39 cellular contexts compared by ENCODE assay signal in genomic region chr7:30674876-30675275, GRCh38. TPM values are rescaled to one million over a fixed set of nuclear protein-coding genes. Genes with fewer than 3 reads are reported as not detected.
"Had no signal": no experiment of that assay in that cellular context is flagged by ENCODE, and none has a peak within 500 bp of the region (broad histone marks: within the 10 kb centered on the region; RNA-seq: fewer than 3 reads in every experiment).

No MANE protein-coding gene starts in this region.

- H3K27ac Mint-ChIP-seq: activated CD4-positive, alpha-beta memory T cell treated with anti-CD3 and anti-CD28 coated beads for 36 hours; activated naive CD4-positive, alpha-beta T cell treated with anti-CD3 and anti-CD28 coated beads, Interleukin-2, amount 10 ng/mL, durations not matched to agents 7 days and 5 days; activated naive CD8-positive, alpha-beta T cell treated with anti-CD3 and anti-CD28 coated beads, Interleukin-2, amount 10 ng/mL, durations not matched to agents 7 days and 5 days; brain; effector memory CD8-positive, alpha-beta T cell; naive thymus-derived CD8-positive, alpha-beta T cell; stimulated activated memory B cell treated with anti-CD40 and anti-IgM and Interleukin-4, amounts not matched to agents 10 μg/mL and 1 μg/mL and 100 μg/mL, for 72 hours had no signal

- H3K4me3 ChIP-seq: ascending aorta, cardiac muscle cell, coronary artery, dorsolateral prefrontal cortex, gastroesophageal sphincter, heart left ventricle, lower lobe of right lung, psoas muscle, smooth muscle cell, upper lobe of right lung had no signal

- H3K79me2 ChIP-seq: parathyroid adenoma had no signal

- H2AFZ ChIP-seq: parathyroid adenoma had no signal

- ATAC-seq: effector memory CD8-positive, alpha-beta T cell; gastroesophageal sphincter; left colon; lower lobe of right lung; naive thymus-derived CD8-positive, alpha-beta T cell; psoas muscle; stimulated activated memory B cell treated with anti-CD40 and anti-IgM and Interleukin-4, amounts not matched to agents 10 μg/mL and 1 μg/mL and 100 μg/mL, for 72 hours; stimulated activated naive CD8-positive, alpha-beta T cell treated with anti-CD3 and anti-CD28 coated beads, Interleukin-15, amount 100 ng/mL, for 72 hours; upper lobe of right lung had no signal

- H3K4me2 ChIP-seq: smooth muscle cell had no signal

- DNase-seq: activated CD4-positive, alpha-beta memory T cell treated with anti-CD3 and anti-CD28 coated beads for 36 hours; activated CD4-positive, alpha-beta T cell treated with anti-CD3 and anti-CD28 coated beads for 48 hours; activated CD8-positive, alpha-beta memory T cell treated with anti-CD3 and anti-CD28 coated beads, Interleukin-2, amount 50 U/mL, for 4 hours; activated gamma-delta T cell; activated naive CD4-positive, alpha-beta T cell treated with anti-CD3 and anti-CD28 coated beads, Interleukin-2, amount 10 ng/mL, durations not matched to agents 7 days and 5 days; activated naive CD8-positive, alpha-beta T cell treated with anti-CD3 and anti-CD28 coated beads, Interleukin-2, amount 10 ng/mL, durations not matched to agents 7 days and 5 days; activated T-cell treated with anti-CD3 and anti-CD28 coated beads, Interleukin-2, amount 50 U/mL, for 1 hour; dorsolateral prefrontal cortex; effector memory CD8-positive, alpha-beta T cell; heart left ventricle; hypothalamus; immature natural killer cell; kidney; left colon; lower lobe of right lung; mesenchymal stem cell; nucleus accumbens; psoas muscle; stimulated activated CD4-positive, alpha-beta T cell treated with anti-CD3 and anti-CD28 coated beads, Interleukin-1b, Interleukin-23, amount 100 ng/mL, for 48 hours; stimulated activated CD4-positive, alpha-beta T cell treated with anti-CD3 and anti-CD28 coated beads, Interleukin-4, amount 100 ng/mL, for 4 hours; stimulated activated CD8-positive, alpha-beta memory T cell treated with anti-CD3 and anti-CD28 coated beads, Interleukin-4, amount 100 ng/mL, for 48 hours; stimulated activated naive CD8-positive, alpha-beta T cell treated with anti-CD3 and anti-CD28 coated beads, Interleukin-15, amount 100 ng/mL, for 72 hours; substantia nigra; T-helper 9 cell; upper lobe of right lung had no signal

- H3K9me3 ChIP-seq: ascending aorta, gastroesophageal sphincter, heart left ventricle, lower lobe of right lung, psoas muscle, upper lobe of right lung had no signal

- H3K27ac ChIP-seq: ascending aorta, cardiac muscle cell, coronary artery, dorsolateral prefrontal cortex, gastroesophageal sphincter, heart left ventricle, lower lobe of right lung, parathyroid adenoma, psoas muscle, upper lobe of right lung, VCaP had no signal

- H3K36me3 Mint-ChIP-seq: activated CD4-positive, alpha-beta memory T cell treated with anti-CD3 and anti-CD28 coated beads for 36 hours; activated naive CD4-positive, alpha-beta T cell treated with anti-CD3 and anti-CD28 coated beads, Interleukin-2, amount 10 ng/mL, durations not matched to agents 7 days and 5 days; activated naive CD8-positive, alpha-beta T cell treated with anti-CD3 and anti-CD28 coated beads, Interleukin-2, amount 10 ng/mL, durations not matched to agents 7 days and 5 days; brain; stimulated activated memory B cell treated with anti-CD40 and anti-IgM and Interleukin-4, amounts not matched to agents 10 μg/mL and 1 μg/mL and 100 μg/mL, for 72 hours had no signal

- H3K9me3 Mint-ChIP-seq: activated CD4-positive, alpha-beta memory T cell treated with anti-CD3 and anti-CD28 coated beads for 36 hours; activated naive CD4-positive, alpha-beta T cell treated with anti-CD3 and anti-CD28 coated beads, Interleukin-2, amount 10 ng/mL, durations not matched to agents 7 days and 5 days; activated naive CD8-positive, alpha-beta T cell treated with anti-CD3 and anti-CD28 coated beads, Interleukin-2, amount 10 ng/mL, durations not matched to agents 7 days and 5 days; immature natural killer cell; neural crest cell had no signal

- H3K4me1 Mint-ChIP-seq: activated naive CD4-positive, alpha-beta T cell treated with anti-CD3 and anti-CD28 coated beads, Interleukin-2, amount 10 ng/mL, durations not matched to agents 7 days and 5 days; activated naive CD8-positive, alpha-beta T cell treated with anti-CD3 and anti-CD28 coated beads, Interleukin-2, amount 10 ng/mL, durations not matched to agents 7 days and 5 days; immature natural killer cell; neural crest cell; stimulated activated memory B cell treated with anti-CD40 and anti-IgM and Interleukin-4, amounts not matched to agents 10 μg/mL and 1 μg/mL and 100 μg/mL, for 72 hours; stimulated activated naive CD8-positive, alpha-beta T cell treated with anti-CD3 and anti-CD28 coated beads, Interleukin-15, amount 100 ng/mL, for 72 hours had no signal

- H3K4me3 Mint-ChIP-seq: activated CD4-positive, alpha-beta memory T cell treated with anti-CD3 and anti-CD28 coated beads for 36 hours; activated naive CD4-positive, alpha-beta T cell treated with anti-CD3 and anti-CD28 coated beads, Interleukin-2, amount 10 ng/mL, durations not matched to agents 7 days and 5 days; activated naive CD8-positive, alpha-beta T cell treated with anti-CD3 and anti-CD28 coated beads, Interleukin-2, amount 10 ng/mL, durations not matched to agents 7 days and 5 days; brain; effector memory CD8-positive, alpha-beta T cell; immature natural killer cell; naive thymus-derived CD8-positive, alpha-beta T cell; neural crest cell; stimulated activated memory B cell treated with anti-CD40 and anti-IgM and Interleukin-4, amounts not matched to agents 10 μg/mL and 1 μg/mL and 100 μg/mL, for 72 hours; stimulated activated naive CD8-positive, alpha-beta T cell treated with anti-CD3 and anti-CD28 coated beads, Interleukin-15, amount 100 ng/mL, for 72 hours had no signal

- H3K4me1 ChIP-seq: ascending aorta, gastroesophageal sphincter, heart left ventricle, lower lobe of right lung, parathyroid adenoma, psoas muscle, upper lobe of right lung had no signal

- H3K36me3 ChIP-seq: ascending aorta, cardiac muscle cell, gastroesophageal sphincter, heart left ventricle, lower lobe of right lung, upper lobe of right lung had no signal

- H3K27me3 ChIP-seq: ascending aorta had no signal

- H3K9ac ChIP-seq: parathyroid adenoma had no signal

RNA-seq across cellular contexts. Expression of gene CRHR2, which starts 7.4 kb away (rescaled TPM):
- total RNA-seq: activated CD8-positive, alpha-beta memory T cell treated with anti-CD3 and anti-CD28 coated beads for 36 hours; activated naive CD8-positive, alpha-beta T cell treated with anti-CD3 and anti-CD28 coated beads, Interleukin-2, amount 10 ng/mL, durations not matched to agents 7 days and 5 days; fibroblast of lung; fibroblast of villous mesenchyme; kidney; lower lobe of right lung; naive thymus-derived CD8-positive, alpha-beta T cell; neural crest cell; smooth muscle cell; upper lobe of right lung had no signal
- polyA plus RNA-seq: fibroblast of lung, immature natural killer cell had no signal
